ENCODE assay signal across 2 cellular contexts in the genomic region with DNA sequence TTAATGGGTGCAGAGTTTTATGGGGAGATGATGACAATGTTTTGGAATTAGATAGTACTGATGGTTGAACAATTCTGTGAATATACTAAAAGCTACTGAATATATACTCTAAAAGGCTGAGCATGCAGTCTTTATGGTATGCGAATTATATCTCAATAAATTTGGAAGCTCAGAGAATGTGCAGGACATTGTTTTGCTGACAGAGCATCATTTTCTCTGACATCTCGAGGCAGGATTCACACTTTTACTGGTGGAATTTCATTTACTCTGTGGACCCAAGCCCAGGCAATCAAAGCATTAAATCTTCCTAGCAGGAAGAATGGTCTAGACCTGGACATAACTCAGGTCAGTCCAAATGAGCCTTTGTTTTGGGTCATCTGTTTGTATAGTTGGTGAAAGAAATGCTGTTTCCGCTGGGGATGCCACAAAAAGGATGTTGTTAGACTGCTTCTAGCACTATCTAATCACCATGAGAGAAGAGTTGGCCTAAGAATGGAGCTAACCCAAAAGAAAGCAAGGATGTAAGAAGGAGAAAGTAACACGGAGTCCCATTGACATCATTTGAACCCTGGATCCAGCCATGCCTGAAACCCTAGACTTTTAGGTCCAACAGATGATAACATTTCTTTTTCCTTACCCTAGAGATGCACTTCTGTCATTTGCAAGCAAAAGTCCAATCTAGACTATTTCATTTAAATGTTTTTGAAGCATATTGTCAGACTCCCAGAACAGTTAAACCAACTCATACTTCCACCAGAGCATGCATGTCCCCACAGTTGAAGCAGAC.
TF ChIP-seq lines count a peak whose summit lies in the region.

No MANE protein-coding gene starts in this region.

TF ChIP-seq in HepG2, 621 proteins besides CTCF, POLR2A, EP300 and RAD21:
- TF ChIP-seq MZF1 (CRISPR knock-in tag; IDR thresholded peaks at IDR 0.05; ENCODE audit: borderline replicate concordance) (no peak), ZFY (CRISPR knock-in tag; IDR thresholded peaks at IDR 0.05) (no peak), ATAD3A (CRISPR knock-in tag; IDR thresholded peaks at IDR 0.05) (no peak), AHR (CRISPR knock-in tag; IDR thresholded peaks at IDR 0.05) (no peak), ZNF678 (CRISPR knock-in tag; IDR thresholded peaks at IDR 0.05) (no peak), MAFK (conservative IDR thresholded peaks at IDR 0.05 in 1 of 2, IDR thresholded peaks at IDR 0.05 in 1 of 2; ENCODE audit: low read length in 2 of 2) (peak; percentile 74 to 79), FOXA1 (IDR thresholded peaks at IDR 0.05) (no peak), FOXA1 (CRISPR knock-in tag; IDR thresholded peaks at IDR 0.05) (no peak), GTF3A (CRISPR knock-in tag; conservative IDR thresholded peaks at IDR 0.05) (no peak), MAFF (IDR thresholded peaks at IDR 0.05; ENCODE audit: low read depth, low read length) (peak; percentile 80), ZNF329 (CRISPR knock-in tag; IDR thresholded peaks at IDR 0.05; ENCODE audit: low read depth) (peak; percentile 96)
- TF ChIP-seq, protein P1, sequence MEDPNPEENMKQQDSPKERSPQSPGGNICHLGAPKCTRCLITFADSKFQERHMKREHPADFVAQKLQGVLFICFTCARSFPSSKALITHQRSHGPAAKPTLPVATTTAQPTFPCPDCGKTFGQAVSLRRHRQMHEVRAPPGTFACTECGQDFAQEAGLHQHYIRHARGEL (CRISPR knock-in tag; IDR thresholded peaks at IDR 0.05), result no peak

TF ChIP-seq in IMR-90, 13 proteins besides CTCF, POLR2A, EP300 and RAD21:
- no peak for TF ChIP-seq FOS (IDR thresholded peaks at IDR 0.05; ENCODE audit: low read depth, low read length)
- peak; percentile 48; the same call in 1 of the 2 replicates for TF ChIP-seq MAFK (IDR thresholded peaks at IDR 0.05; ENCODE audit: low read depth, low read length)
